ENCODE assay signal across 9 cellular contexts in the genomic region with DNA sequence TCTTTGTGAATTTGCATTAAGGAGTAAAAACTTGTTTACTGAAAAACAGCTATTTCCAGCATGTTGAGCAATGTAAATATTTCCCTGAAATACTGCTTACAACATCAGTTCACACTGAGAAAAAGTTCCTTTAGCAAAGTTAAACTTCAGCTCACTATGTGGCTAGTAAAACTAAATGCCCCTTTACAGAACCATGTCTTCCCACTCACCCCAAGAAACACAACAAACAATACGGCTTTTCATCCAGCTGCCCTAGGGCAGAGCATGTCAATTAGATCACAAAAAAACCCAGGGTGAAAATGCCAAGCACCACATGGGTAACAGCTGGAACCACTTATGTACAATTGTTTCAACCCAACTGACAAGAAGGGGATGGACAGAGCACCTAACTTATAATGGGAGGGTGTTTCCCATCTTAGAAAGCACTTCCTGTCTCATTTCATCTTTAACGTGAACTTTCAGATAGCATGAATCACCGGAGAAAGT. TPM values are rescaled to one million over a fixed set of nuclear protein-coding genes. Genes with fewer than 3 reads are reported as not detected.
DNase-seq lines count a peak whose midpoint lies in the region; ATAC-seq, FAIRE-seq and TF ChIP-seq lines count a peak whose summit lies in the region.
"Had no signal": no experiment of that assay in that cellular context is flagged by ENCODE, and none has a peak within 500 bp of the region (broad histone marks: within the 10 kb centered on the region; RNA-seq: fewer than 3 reads in every experiment).

No MANE protein-coding gene starts in this region.

- no peaks in the 10 kb centered on the region for H3K9me3 Mint-ChIP-seq in memory B cell

- FAIRE-seq in frontal cortex (lab: Jason Lieb, UNC), result no peak

- DNase-seq in GM10266 (ENCODE audit: extremely low spot score) (peak; percentile 58), M059J (ENCODE audit: low read depth) (peak; percentile 50), memory B cell (ENCODE audit: low spot score in 2 of 2) (no peak), frontal cortex (ENCODE audit: low spot score in 2 of 2) (no peak), putamen (ENCODE audit: low spot score) (no peak), HK-2 (ENCODE audit: unreplicated experiment) (no peak)
- DNase-seq in activated CD8-positive, alpha-beta memory T cell treated with anti-CD3 and anti-CD28 coated beads, Interleukin-2, amount 50 U/mL, for 48 hours, result no peak

- no peaks in the 10 kb centered on the region for H3K4me1 Mint-ChIP-seq in memory B cell

- no peak overlapping the region for H3K4me3 Mint-ChIP-seq in memory B cell

- no peak overlapping the region for H3K27ac Mint-ChIP-seq in memory B cell

- no peak for TF ChIP-seq CTCF in GM10266 (IDR thresholded peaks at IDR 0.05; ENCODE audit: control insufficient read depth, insufficient read depth, low read depth, missing control alignments)

- ATAC-seq in GM21576 (IDR thresholded peaks at IDR 0.05; ENCODE audit: unreplicated experiment) (peak; percentile 87), memory B cell (ENCODE audit: low read depth) (peak; percentile 37)
- ATAC-seq: HCT116 had no signal

- no peaks in the 10 kb centered on the region for H3K36me3 Mint-ChIP-seq in memory B cell

- peaks cover 18% of the 10 kb centered on the region for H3K27me3 Mint-ChIP-seq in memory B cell

RNA-seq across cellular contexts. Expression of a gene that starts 6.7 kb away (rescaled TPM):
- 33.1 and 60.4 TPM in 2 replicates for total RNA-seq in M059J (2014; rRNA removed; shearing (Covaris generic))
- 11.0 TPM for total RNA-seq in frontal cortex

Comparison
In these comparisons a context has a peak if more than half of its experiments do, and no peak if none do; other contexts are left out.
1. DNase-seq: peak in GM10266 (single experiment) and M059J (single experiment); none in memory B cell (0 of 2), frontal cortex (0 of 2), putamen (single experiment), activated CD8-positive, alpha-beta memory T cell treated with anti-CD3 and anti-CD28 coated beads, Interleukin-2, amount 50 U/mL, for 48 hours (single experiment) and HK-2 (single experiment).